ENCODE assay signal across 16 cellular contexts in genomic region chr2:153165021-153165420, GRCh38.
"Had no signal": no experiment of that assay in that cellular context is flagged by ENCODE, and none has a peak within 500 bp of the region (broad histone marks: within the 10 kb centered on the region; RNA-seq: fewer than 3 reads in every experiment).

No MANE protein-coding gene starts in this region.

- H3K27me3 ChIP-seq: heart left ventricle, neutrophil, right lobe of liver, tibial artery, upper lobe of right lung, vagina had no signal

- DNase-seq: dorsolateral prefrontal cortex; effector CD8-positive, alpha-beta T cell; heart left ventricle; hippocampal formation; mesendoderm; naive thymus-derived CD4-positive, alpha-beta T cell; psoas muscle; retina; right lobe of liver; stimulated activated CD4-positive, alpha-beta T cell treated with anti-CD3 and anti-CD28 coated beads, Interleukin-1b, Interleukin-23, amount 100 ng/mL, for 48 hours; stimulated activated CD4-positive, alpha-beta T cell treated with anti-CD3 and anti-CD28 coated beads, Interleukin-4, amount 100 ng/mL, for 24 hours; tibial artery; upper lobe of right lung had no signal

- H3K4me1 ChIP-seq: heart left ventricle, psoas muscle, right lobe of liver, tibial artery, upper lobe of right lung, vagina had no signal

- H3K27ac ChIP-seq: dorsolateral prefrontal cortex, heart left ventricle, neutrophil, psoas muscle, right lobe of liver, tibial artery, upper lobe of right lung, vagina had no signal

- ATAC-seq: heart left ventricle; naive thymus-derived CD4-positive, alpha-beta T cell; psoas muscle; right lobe of liver; stimulated activated memory B cell treated with anti-CD40 and anti-IgM and Interleukin-4, amounts not matched to agents 10 μg/mL and 1 μg/mL and 100 μg/mL, for 72 hours; upper lobe of right lung had no signal

- H3K4me3 ChIP-seq: dorsolateral prefrontal cortex, heart left ventricle, psoas muscle, right lobe of liver, tibial artery, upper lobe of right lung, vagina had no signal

- H3K9me3 ChIP-seq: heart left ventricle, neutrophil, psoas muscle, right lobe of liver, tibial artery, upper lobe of right lung, vagina had no signal

- H3K36me3 ChIP-seq: heart left ventricle, neutrophil, right lobe of liver, tibial artery, upper lobe of right lung, vagina had no signal
